In the genomic region with DNA sequence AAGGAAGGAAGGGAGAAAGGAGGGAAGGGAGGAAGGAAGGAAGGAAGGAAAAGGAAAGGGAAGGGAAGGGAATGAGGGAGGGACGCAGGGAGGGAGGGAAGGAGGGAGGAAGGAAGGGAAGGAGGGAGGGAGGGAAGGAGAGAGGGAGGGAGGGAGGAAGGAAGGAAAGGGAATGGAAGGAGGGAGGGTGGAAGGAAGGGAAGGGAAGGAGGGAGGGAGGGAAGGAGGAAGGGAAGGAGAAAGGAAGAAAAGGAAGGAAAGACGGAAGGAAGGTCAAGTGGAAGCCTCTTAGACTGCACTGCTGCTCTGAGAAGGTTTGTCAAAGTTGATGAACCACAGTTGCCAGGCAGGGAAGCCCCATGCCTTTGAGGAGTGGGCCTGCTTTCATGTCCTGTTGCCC, we compare ENCODE assay signal across 29 cellular contexts.
"Had no signal": no experiment of that assay in that cellular context is flagged by ENCODE, and none has a peak within 500 bp of the region (broad histone marks: within the 10 kb centered on the region; RNA-seq: fewer than 3 reads in every experiment).

No MANE protein-coding gene starts in this region.

- FAIRE-seq: pancreas, urothelium cell line had no signal

- DNase-seq: naive B cell; naive thymus-derived CD8-positive, alpha-beta T cell; nephron progenitor cell; nucleus accumbens; pancreas; retina; stimulated activated CD4-positive, alpha-beta T cell treated with anti-CD3 and anti-CD28 coated beads, Interleukin-15, amount 100 ng/mL, for 24 hours; stimulated activated CD4-positive, alpha-beta T cell treated with anti-CD3 and anti-CD28 coated beads, Interleukin-2, amount 100 ng/mL, for 24 hours; stimulated activated CD4-positive, alpha-beta T cell treated with anti-CD3 and anti-CD28 coated beads, Interleukin-2, amount 100 ng/mL, for 48 hours; stimulated activated CD4-positive, alpha-beta T cell treated with anti-CD3 and anti-CD28 coated beads, Interleukin-4, amount 100 ng/mL, for 24 hours; stimulated activated naive B cell treated with anti-CD40 and anti-IgM and Interleukin-4, amounts not matched to agents 10 μg/mL and 1 μg/mL and 100 μg/mL, for 72 hours; stimulated activated naive CD4-positive, alpha-beta T cell treated with Interleukin-2 at 50 U/mL for 16 hours; stomach; thyroid gland; trophoblast cell; upper lobe of left lung had no signal

- H3K4me3 ChIP-seq: pancreas, prostate gland, right atrium auricular region, skin epidermis, stomach, thoracic aorta, thyroid gland, tibial nerve, upper lobe of left lung, vagina had no signal

- H3K36me3 Mint-ChIP-seq: naive B cell; natural killer cell treated with Interleukin-12 subunit alpha and Interleukin-12 subunit beta and Interleukin-15 and Interleukin-18, amount 100 ng/mL, for 72 hours; stimulated activated effector memory CD8-positive, alpha-beta T cell treated with anti-CD3 and anti-CD28 coated beads, Interleukin-12 subunit alpha, Interleukin-12 subunit beta, amount 100 ng/mL, for 72 hours; stimulated activated naive B cell treated with anti-CD40 and anti-IgM and Interleukin-4, amounts not matched to agents 10 μg/mL and 1 μg/mL and 100 μg/mL, for 72 hours had no signal

- H3K27me3 ChIP-seq: neutrophil, pancreas, right atrium auricular region, stomach, thyroid gland, tibial nerve, upper lobe of left lung, vagina had no signal

- ATAC-seq: naive thymus-derived CD8-positive, alpha-beta T cell; natural killer cell treated with Interleukin-12 subunit alpha and Interleukin-12 subunit beta and Interleukin-15 and Interleukin-18, amount 100 ng/mL, for 72 hours; pancreas; sciatic nerve; stimulated activated effector memory CD8-positive, alpha-beta T cell treated with anti-CD3 and anti-CD28 coated beads, Interleukin-12 subunit alpha, Interleukin-12 subunit beta, amount 100 ng/mL, for 72 hours; stimulated activated naive B cell treated with anti-CD40 and anti-IgM and Interleukin-4, amounts not matched to agents 10 μg/mL and 1 μg/mL and 100 μg/mL, for 72 hours had no signal

- H3K4me1 Mint-ChIP-seq: naive B cell; nephron progenitor cell; stimulated activated effector memory CD8-positive, alpha-beta T cell treated with anti-CD3 and anti-CD28 coated beads, Interleukin-12 subunit alpha, Interleukin-12 subunit beta, amount 100 ng/mL, for 72 hours; stimulated activated naive B cell treated with anti-CD40 and anti-IgM and Interleukin-4, amounts not matched to agents 10 μg/mL and 1 μg/mL and 100 μg/mL, for 72 hours had no signal

- H3K27ac Mint-ChIP-seq: naive B cell; natural killer cell treated with Interleukin-12 subunit alpha and Interleukin-12 subunit beta and Interleukin-15 and Interleukin-18, amount 100 ng/mL, for 72 hours; nephron progenitor cell; stimulated activated effector memory CD8-positive, alpha-beta T cell treated with anti-CD3 and anti-CD28 coated beads, Interleukin-12 subunit alpha, Interleukin-12 subunit beta, amount 100 ng/mL, for 72 hours; stimulated activated naive B cell treated with anti-CD40 and anti-IgM and Interleukin-4, amounts not matched to agents 10 μg/mL and 1 μg/mL and 100 μg/mL, for 72 hours; stimulated activated naive CD8-positive, alpha-beta T cell treated with anti-CD3 and anti-CD28 coated beads, Interleukin-15, Interleukin-2, amounts not matched to agents 100 ng/mL and 50 ng/mL, for 24 hours had no signal

- H3K27me3 Mint-ChIP-seq: naive thymus-derived CD8-positive, alpha-beta T cell; stimulated activated naive CD8-positive, alpha-beta T cell treated with anti-CD3 and anti-CD28 coated beads, Interleukin-15, Interleukin-2, amounts not matched to agents 100 ng/mL and 50 ng/mL, for 24 hours had no signal

- H3K27ac ChIP-seq: neutrophil, pancreas, prostate gland, right atrium auricular region, skin epidermis, stomach, thoracic aorta, thyroid gland, tibial nerve, upper lobe of left lung, vagina had no signal

- H3K9me3 ChIP-seq: neutrophil, pancreas, prostate gland, thoracic aorta, thyroid gland, vagina had no signal

- H3K4me1 ChIP-seq: pancreas, prostate gland, right atrium auricular region, stomach, thyroid gland, tibial nerve, upper lobe of left lung, vagina had no signal

- H3K4me3 Mint-ChIP-seq: naive B cell; naive thymus-derived CD8-positive, alpha-beta T cell; natural killer cell treated with Interleukin-12 subunit alpha and Interleukin-12 subunit beta and Interleukin-15 and Interleukin-18, amount 100 ng/mL, for 72 hours; nephron progenitor cell; neural crest cell; stimulated activated effector memory CD8-positive, alpha-beta T cell treated with anti-CD3 and anti-CD28 coated beads, Interleukin-12 subunit alpha, Interleukin-12 subunit beta, amount 100 ng/mL, for 72 hours; stimulated activated naive B cell treated with anti-CD40 and anti-IgM and Interleukin-4, amounts not matched to agents 10 μg/mL and 1 μg/mL and 100 μg/mL, for 72 hours; stimulated activated naive CD8-positive, alpha-beta T cell treated with anti-CD3 and anti-CD28 coated beads, Interleukin-15, Interleukin-2, amounts not matched to agents 100 ng/mL and 50 ng/mL, for 24 hours had no signal

- H3K36me3 ChIP-seq: neutrophil, pancreas, prostate gland, right atrium auricular region, stomach, thoracic aorta, thyroid gland, tibial nerve, upper lobe of left lung, vagina had no signal
